In genomic region chr2:220856486-220856885, GRCh38 we compare ENCODE assay signal across 25 cellular contexts.
"Had no signal": no experiment of that assay in that cellular context is flagged by ENCODE, and none has a peak within 500 bp of the region (broad histone marks: within the 10 kb centered on the region; RNA-seq: fewer than 3 reads in every experiment).

No MANE protein-coding gene starts in this region.

- DNase-seq: hypothalamus; immature natural killer cell; left ventricle myocardium inferior; midbrain; mucosa of descending colon; naive thymus-derived CD4-positive, alpha-beta T cell; ovary; right lobe of liver; stimulated activated CD4-positive, alpha-beta T cell treated with anti-CD3 and anti-CD28 coated beads, Interleukin-1b, Interleukin-23, amount 100 ng/mL, for 48 hours; stimulated activated CD4-positive, alpha-beta T cell treated with anti-CD3 and anti-CD28 coated beads, Interleukin-2, amount 100 ng/mL, for 48 hours; stimulated activated CD4-positive, alpha-beta T cell treated with anti-CD3 and anti-CD28 coated beads, Interleukin-4, amount 100 ng/mL, for 4 hours; stimulated activated CD8-positive, alpha-beta memory T cell treated with anti-CD3 and anti-CD28 coated beads, Interleukin-4, amount 100 ng/mL, for 48 hours; stimulated activated naive CD4-positive, alpha-beta T cell treated with Interleukin-2 at 50 U/mL for 16 hours; stimulated activated naive CD8-positive, alpha-beta T cell treated with anti-CD3 and anti-CD28 coated beads, Interleukin-15, amount 100 ng/mL, for 72 hours; substantia nigra had no signal

- H3K36me3 Mint-ChIP-seq: immature natural killer cell; memory B cell; naive thymus-derived CD4-positive, alpha-beta T cell; natural killer cell treated with Interleukin-12 subunit alpha and Interleukin-12 subunit beta and Interleukin-15 and Interleukin-18, amount 100 ng/mL, for 72 hours; stimulated activated memory B cell treated with anti-CD40 and anti-IgM and Interleukin-4, amounts not matched to agents 10 μg/mL and 1 μg/mL and 100 μg/mL, for 72 hours; type B pancreatic cell had no signal

- H3K9me3 ChIP-seq: left ventricle myocardium inferior, mucosa of descending colon, ovary, right atrium auricular region, right lobe of liver, tibial nerve had no signal

- H3K9me3 Mint-ChIP-seq: immature natural killer cell; memory B cell; natural killer cell treated with Interleukin-12 subunit alpha and Interleukin-12 subunit beta and Interleukin-15 and Interleukin-18, amount 100 ng/mL, for 72 hours; stimulated activated memory B cell treated with anti-CD40 and anti-IgM and Interleukin-4, amounts not matched to agents 10 μg/mL and 1 μg/mL and 100 μg/mL, for 72 hours; stimulated activated naive CD8-positive, alpha-beta T cell treated with anti-CD3 and anti-CD28 coated beads, Interleukin-15, amount 100 ng/mL, for 72 hours had no signal

- H3K27ac ChIP-seq: left ventricle myocardium inferior, ovary, right atrium auricular region, right lobe of liver, tibial nerve had no signal

- H3K4me3 ChIP-seq: left ventricle myocardium inferior, lung, mucosa of descending colon, ovary, right atrium auricular region, right lobe of liver, smooth muscle cell, tibial nerve had no signal

- H3K36me3 ChIP-seq: left ventricle myocardium inferior, ovary, right atrium auricular region, right lobe of liver, tibial nerve had no signal

- ATAC-seq: mucosa of descending colon; naive thymus-derived CD4-positive, alpha-beta T cell; natural killer cell treated with Interleukin-12 subunit alpha and Interleukin-12 subunit beta and Interleukin-15 and Interleukin-18, amount 100 ng/mL, for 72 hours; right lobe of liver; stimulated activated memory B cell treated with anti-CD40 and anti-IgM and Interleukin-4, amounts not matched to agents 10 μg/mL and 1 μg/mL and 100 μg/mL, for 72 hours; stimulated activated naive CD8-positive, alpha-beta T cell treated with anti-CD3 and anti-CD28 coated beads, Interleukin-15, amount 100 ng/mL, for 72 hours had no signal

- H3K27me3 ChIP-seq: ovary, right atrium auricular region, right lobe of liver, tibial nerve had no signal

- H3K27ac Mint-ChIP-seq: immature natural killer cell; memory B cell; naive thymus-derived CD4-positive, alpha-beta T cell; natural killer cell treated with Interleukin-12 subunit alpha and Interleukin-12 subunit beta and Interleukin-15 and Interleukin-18, amount 100 ng/mL, for 72 hours; progenitor cell of endocrine pancreas; stimulated activated memory B cell treated with anti-CD40 and anti-IgM and Interleukin-4, amounts not matched to agents 10 μg/mL and 1 μg/mL and 100 μg/mL, for 72 hours; stimulated activated naive CD8-positive, alpha-beta T cell treated with anti-CD3 and anti-CD28 coated beads, Interleukin-15, amount 100 ng/mL, for 72 hours; type B pancreatic cell had no signal

- H3K4me2 ChIP-seq: smooth muscle cell had no signal

- H3K4me3 Mint-ChIP-seq: immature natural killer cell; memory B cell; naive thymus-derived CD4-positive, alpha-beta T cell; natural killer cell treated with Interleukin-12 subunit alpha and Interleukin-12 subunit beta and Interleukin-15 and Interleukin-18, amount 100 ng/mL, for 72 hours; stimulated activated memory B cell treated with anti-CD40 and anti-IgM and Interleukin-4, amounts not matched to agents 10 μg/mL and 1 μg/mL and 100 μg/mL, for 72 hours; stimulated activated naive CD8-positive, alpha-beta T cell treated with anti-CD3 and anti-CD28 coated beads, Interleukin-15, amount 100 ng/mL, for 72 hours; type B pancreatic cell had no signal

- H3K4me1 Mint-ChIP-seq: immature natural killer cell; memory B cell; naive thymus-derived CD4-positive, alpha-beta T cell; stimulated activated memory B cell treated with anti-CD40 and anti-IgM and Interleukin-4, amounts not matched to agents 10 μg/mL and 1 μg/mL and 100 μg/mL, for 72 hours; stimulated activated naive CD8-positive, alpha-beta T cell treated with anti-CD3 and anti-CD28 coated beads, Interleukin-15, amount 100 ng/mL, for 72 hours had no signal

- H3K27me3 Mint-ChIP-seq: natural killer cell treated with Interleukin-12 subunit alpha and Interleukin-12 subunit beta and Interleukin-15 and Interleukin-18, amount 100 ng/mL, for 72 hours; progenitor cell of endocrine pancreas; stimulated activated memory B cell treated with anti-CD40 and anti-IgM and Interleukin-4, amounts not matched to agents 10 μg/mL and 1 μg/mL and 100 μg/mL, for 72 hours; stimulated activated naive CD8-positive, alpha-beta T cell treated with anti-CD3 and anti-CD28 coated beads, Interleukin-15, amount 100 ng/mL, for 72 hours; type B pancreatic cell had no signal

- H3K4me1 ChIP-seq: right lobe of liver, tibial nerve had no signal

- FAIRE-seq: islet of Langerhans had no signal
